ENCODE assay signal across 12 cellular contexts in genomic region chr3:186025161-186025560, GRCh38.
A peak's percentile ranks its signal among the peaks of the same experiment; 100 is the strongest.
DNase-seq lines count a peak whose midpoint lies in the region; ATAC-seq and TF ChIP-seq lines count a peak whose summit lies in the region.
"Had no signal": no experiment of that assay in that cellular context is flagged by ENCODE, and none has a peak within 500 bp of the region (broad histone marks: within the 10 kb centered on the region; RNA-seq: fewer than 3 reads in every experiment).

No MANE protein-coding gene starts in this region.

- H3K36me3 ChIP-seq in SJCRH30 (no peaks in the 10 kb centered on the region), fibroblast of lung (ENCODE audit: control insufficient read depth, insufficient read depth, low read length) (no peaks in the 10 kb centered on the region), gastroesophageal sphincter (no peaks in the 10 kb centered on the region), left lung (no peaks in the 10 kb centered on the region)
- H3K36me3 ChIP-seq: gastrocnemius medialis, left ventricle myocardium inferior, pancreas, uterus had no signal

- H3K27ac ChIP-seq in SJCRH30 = peak overlapping the region; percentile 75
- H3K27ac ChIP-seq in fibroblast of lung (ENCODE audit: insufficient read depth, low read length) = no peak overlapping the region
- H3K27ac ChIP-seq in gastroesophageal sphincter = no peak overlapping the region
- H3K27ac ChIP-seq in left lung = no peak overlapping the region
- H3K27ac ChIP-seq: pancreas had no signal

- H3K9me3 ChIP-seq in SJCRH30 (replicated peaks) = no peaks in the 10 kb centered on the region
- H3K9me3 ChIP-seq in fibroblast of lung (ENCODE audit: control insufficient read depth, insufficient read depth, low read depth, low read length) = no peaks in the 10 kb centered on the region
- H3K9me3 ChIP-seq in gastroesophageal sphincter = no peaks in the 10 kb centered on the region
- H3K9me3 ChIP-seq in left lung = no peaks in the 10 kb centered on the region
- H3K9me3 ChIP-seq: gastrocnemius medialis, left ventricle myocardium inferior, pancreas, uterus had no signal

- H3K4me2 ChIP-seq in fibroblast of lung (ENCODE audit: extremely low read depth, insufficient read depth, low read length) = peak overlapping the region; percentile 42

- TF ChIP-seq CTCF in fibroblast of lung (conservative IDR thresholded peaks at IDR 0.05 in 1 of 2, IDR thresholded peaks at IDR 0.05 in 1 of 2; ENCODE audit: low read depth in 1 of 2, low read length in 2 of 2) = no peak
- no peak for TF ChIP-seq CTCF in gastroesophageal sphincter (IDR thresholded peaks at IDR 0.05)
- no peak for TF ChIP-seq CTCF in left lung (IDR thresholded peaks at IDR 0.05)

- WGBS in gastroesophageal sphincter (ENCODE audit: low coverage in 1 of 2), 2 donors = 9 to 27% methylated on average over 4 to 5 of the region's 5 CpGs

- intact Hi-C loops in left lung (cut with DNase I) = no loop called here

- H2AFZ ChIP-seq in fibroblast of lung (ENCODE audit: low read length) = no peak overlapping the region

- DNase-seq in activated CD4-positive, alpha-beta T cell treated with anti-CD3 and anti-CD28 coated beads for 24 hours (ENCODE audit: low read depth in 2 of 2) = peak; percentile 3 to 19
- no peak for DNase-seq in activated CD4-positive, alpha-beta T cell treated with anti-CD3 and anti-CD28 coated beads for 1 hour
- peak; percentile 90 to 96 for DNase-seq in SJCRH30
- peak; percentile 76 to 84 for DNase-seq in fibroblast of lung (ENCODE audit: low read depth in 2 of 2)
- DNase-seq in stimulated activated CD8-positive, alpha-beta memory T cell treated with anti-CD3 and anti-CD28 coated beads, Interleukin-12 subunit alpha, Interleukin-12 subunit beta, amount 100 ng/mL, for 24 hours (ENCODE audit: extremely low read depth) = peak; percentile 5
- no peak for DNase-seq in left lung
- DNase-seq: gastrocnemius medialis, left ventricle myocardium inferior, pancreas, uterus had no signal

- TF ChIP-seq POLR2A in gastroesophageal sphincter (IDR thresholded peaks at IDR 0.05) = no peak

- H3K4me1 ChIP-seq in SJCRH30 (peaks cover 26% of the 10 kb centered on the region), fibroblast of lung (ENCODE audit: control insufficient read depth, extremely low read depth, insufficient read depth, low read length) (peaks cover 14% of the 10 kb centered on the region), gastroesophageal sphincter (no peaks in the 10 kb centered on the region), left lung (no peaks in the 10 kb centered on the region)
- H3K4me1 ChIP-seq: left ventricle myocardium inferior, uterus had no signal

- H3K4me3 ChIP-seq in SJCRH30 (no peak overlapping the region), fibroblast of lung (replicated peaks in 1 of 4; ENCODE audit: control extremely low read depth in 1 of 4, insufficient read depth in 1 of 4, low read depth in 3 of 4, low read length in 4 of 4) (no peak overlapping the region), gastroesophageal sphincter (no peak overlapping the region), left lung (no peak overlapping the region)
- H3K4me3 ChIP-seq: gastrocnemius medialis, left ventricle myocardium inferior, pancreas, uterus had no signal

- no peaks in the 10 kb centered on the region for H3K27me3 ChIP-seq in SJCRH30
- no peaks in the 10 kb centered on the region for H3K27me3 ChIP-seq in fibroblast of lung (ENCODE audit: control insufficient read depth, insufficient read depth, low read length)
- peaks cover 4% of the 10 kb centered on the region for H3K27me3 ChIP-seq in gastroesophageal sphincter
- H3K27me3 ChIP-seq in left lung = no peaks in the 10 kb centered on the region
- H3K27me3 ChIP-seq: gastrocnemius medialis, pancreas, uterus had no signal

- no peak overlapping the region for H3K9ac ChIP-seq in fibroblast of lung (ENCODE audit: insufficient read depth, low read length)

- TF ChIP-seq EP300 in gastroesophageal sphincter (IDR thresholded peaks at IDR 0.05) = no peak

- H4K20me1 ChIP-seq in fibroblast of lung (ENCODE audit: control insufficient read depth, extremely low read depth, insufficient read depth, low read length) = no peaks in the 10 kb centered on the region

- H3K79me2 ChIP-seq in fibroblast of lung (ENCODE audit: control insufficient read depth, insufficient read depth, low read length) = no peaks in the 10 kb centered on the region

- ATAC-seq in gastroesophageal sphincter (no peak), HG03095 (IDR thresholded peaks at IDR 0.05; ENCODE audit: unreplicated experiment) (no peak), left lung (no peak)
- ATAC-seq: gastrocnemius medialis had no signal

Comparison
In these comparisons a context has a peak if more than half of its experiments do, and no peak if none do; other contexts are left out.
1. DNase-seq: peak in activated CD4-positive, alpha-beta T cell treated with anti-CD3 and anti-CD28 coated beads for 24 hours (2 of 2), SJCRH30 (2 of 2), fibroblast of lung (2 of 2) and stimulated activated CD8-positive, alpha-beta memory T cell treated with anti-CD3 and anti-CD28 coated beads, Interleukin-12 subunit alpha, Interleukin-12 subunit beta, amount 100 ng/mL, for 24 hours (single experiment); none in activated CD4-positive, alpha-beta T cell treated with anti-CD3 and anti-CD28 coated beads for 1 hour (single experiment) and left lung (0 of 2).